In the genomic region with DNA sequence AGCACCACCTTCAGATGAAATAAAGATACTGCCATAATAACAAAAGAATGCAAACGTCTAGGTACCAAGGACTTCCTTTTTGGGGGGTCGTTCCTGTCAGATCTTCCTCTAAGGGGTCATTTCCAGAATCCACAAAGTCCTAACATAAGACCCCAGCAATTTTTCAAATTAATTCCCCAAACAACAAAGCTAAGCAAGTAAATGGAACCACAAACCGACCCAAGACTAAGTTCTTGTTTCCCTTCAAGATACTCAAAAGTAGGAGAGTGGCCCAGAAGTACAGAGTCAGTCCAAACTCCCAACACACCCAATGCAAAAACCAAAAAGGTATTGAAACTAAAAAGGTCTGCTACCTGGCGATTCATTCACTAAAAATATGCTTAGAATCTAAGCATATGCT, we compare ENCODE assay signal across 8 cellular contexts. TPM values are rescaled to one million over a fixed set of nuclear protein-coding genes. Genes with fewer than 3 reads are reported as not detected.
A peak's percentile ranks its signal among the peaks of the same experiment; 100 is the strongest.
DNase-seq lines count a peak whose midpoint lies in the region; ATAC-seq, FAIRE-seq and TF ChIP-seq lines count a peak whose summit lies in the region.

No MANE protein-coding gene starts in this region.

- 9% methylated on average over 4 of the region's 4 CpGs for WGBS in SK-N-SH (ENCODE audit: low lambda C conversion rate)

- H3K4me2 ChIP-seq in SK-N-SH: peak overlapping the region; percentile 75

- no peaks in the 10 kb centered on the region for H3K27me3 ChIP-seq in SK-N-SH (ENCODE audit: insufficient read depth)
- H3K27me3 ChIP-seq in gastrocnemius medialis: no peaks in the 10 kb centered on the region

- TF ChIP-seq EP300 in SK-N-SH (IDR thresholded peaks at IDR 0.05; ENCODE audit: borderline replicate concordance in 1 of 2, low read depth in 1 of 2, low read length in 1 of 2): no peak

- peaks cover 0 to 2% of the 10 kb centered on the region in 2 experiments for H3K36me3 ChIP-seq in SK-N-SH (replicated peaks in 1 of 2; ENCODE audit: control insufficient read depth in 1 of 2, insufficient read depth in 2 of 2, low read length in 1 of 2)
- H3K36me3 ChIP-seq in gastrocnemius medialis: no peaks in the 10 kb centered on the region

- no peaks in the 10 kb centered on the region for H3K9me2 ChIP-seq in SK-N-SH

- no peak for TF ChIP-seq POLR2A in gastrocnemius medialis (IDR thresholded peaks at IDR 0.05)
- no peak for TF ChIP-seq POLR2A in GM12892 (IDR thresholded peaks at IDR 0.05; ENCODE audit: low read depth, low read length)

- intact Hi-C loops in gastrocnemius medialis (cut with DNase I; ENCODE audit: low total_unique reads): no loop called here

- DNase-seq in GM19239 (ENCODE audit: insufficient read length, low spot score) (no peak), SK-N-SH (no peak), fibroblast of the aortic adventitia (ENCODE audit: low read depth) (no peak), gastrocnemius medialis (no peak), HK-2 (ENCODE audit: unreplicated experiment) (no peak), NCI-H1436 treated with DMSO at 0.1 percent for 48 hours (lab: John Stamatoyannopoulos, UW) (no peak), GM12892 (ENCODE audit: insufficient read length) (no peak)
- no peak for DNase-seq in activated CD4-positive, alpha-beta T cell treated with anti-CD3 and anti-CD28 coated beads for 4 hours

- H3K4me3 ChIP-seq in SK-N-SH (ENCODE audit: low read depth in 2 of 2, low read length in 1 of 2) (peak overlapping the region; percentile 80 to 82), fibroblast of the aortic adventitia (ENCODE audit: low read depth, low read length) (peak overlapping the region; percentile 71), gastrocnemius medialis (peak overlapping the region; percentile 48 to 81 (median 74))

- H3K27ac ChIP-seq in SK-N-SH (ENCODE audit: low read depth in 2 of 2, low read length in 1 of 2) (peak overlapping the region; percentile 73 to 90; a peak in 3 of 4 replicates), gastrocnemius medialis (peak overlapping the region; percentile 20 to 94 (median 86))

- H4K20me1 ChIP-seq in SK-N-SH (ENCODE audit: insufficient read depth): peaks cover 50% of the 10 kb centered on the region

- H3K9ac ChIP-seq in SK-N-SH: peak overlapping the region; percentile 65; the same call in 1 of the 2 replicates

- no peaks in the 10 kb centered on the region for H3F3A ChIP-seq in SK-N-SH (replicated peaks; ENCODE audit: insufficient read depth)

- no peak for ATAC-seq in gastrocnemius medialis

- H3K9me3 ChIP-seq in SK-N-SH (no peaks in the 10 kb centered on the region), gastrocnemius medialis (no peaks in the 10 kb centered on the region)

- FAIRE-seq in GM19239 (lab: Jason Lieb, UNC) (peak; percentile 72), GM12892 (lab: Jason Lieb, UNC) (no peak)

- in situ Hi-C loops in gastrocnemius medialis (cut with MboI; ENCODE audit: low sequenced_read_pairs in 4 of 4): no loop called here

- TF ChIP-seq RAD21 in SK-N-SH (IDR thresholded peaks at IDR 0.05; ENCODE audit: low read length): no peak

- POLR2A ChIA-PET in SK-N-SH (lab: Yijun Ruan, JAX): interaction anchor here (0.9 kb wide), 1 partner anchor 10 kb away, joined by 3 read pairs; no protein-coding TSS in a partner anchor

- CTCF ChIA-PET in SK-N-SH (lab: Yijun Ruan, JAX): interaction anchor here (1.3 to 2.8 kb wide), 4 partner anchors 12 to 319 kb away, joined by 3 to 15 read pairs (median 4); no protein-coding TSS in a partner anchor

- TF ChIP-seq CTCF in SK-N-SH (IDR thresholded peaks at IDR 0.05) (peak; percentile 1; the same call in 1 of the 2 replicates), fibroblast of the aortic adventitia (IDR thresholded peaks at IDR 0.05; ENCODE audit: insufficient read depth, low read length) (peak; percentile 0), gastrocnemius medialis (IDR thresholded peaks at IDR 0.05 in 4 of 5, conservative IDR thresholded peaks at IDR 0.05 in 1 of 5) (no peak)

- H3K4me1 ChIP-seq in SK-N-SH (ENCODE audit: control insufficient read depth in 1 of 2, insufficient read depth in 2 of 2, low read depth in 1 of 2, low read length in 1 of 2) (peaks cover 0 to 12% of the 10 kb centered on the region in 2 experiments; a peak in 2 of 4 replicates), gastrocnemius medialis (peaks cover 16 to 20% of the 10 kb centered on the region in 2 donors)

- H3K79me2 ChIP-seq in SK-N-SH (ENCODE audit: insufficient read depth): peaks cover 60% of the 10 kb centered on the region

- H2AFZ ChIP-seq in SK-N-SH (ENCODE audit: low read depth): no peak overlapping the region

TF ChIP-seq in SK-N-SH, 30 proteins besides CTCF, POLR2A, EP300 and RAD21:
- TF ChIP-seq, protein P1, sequence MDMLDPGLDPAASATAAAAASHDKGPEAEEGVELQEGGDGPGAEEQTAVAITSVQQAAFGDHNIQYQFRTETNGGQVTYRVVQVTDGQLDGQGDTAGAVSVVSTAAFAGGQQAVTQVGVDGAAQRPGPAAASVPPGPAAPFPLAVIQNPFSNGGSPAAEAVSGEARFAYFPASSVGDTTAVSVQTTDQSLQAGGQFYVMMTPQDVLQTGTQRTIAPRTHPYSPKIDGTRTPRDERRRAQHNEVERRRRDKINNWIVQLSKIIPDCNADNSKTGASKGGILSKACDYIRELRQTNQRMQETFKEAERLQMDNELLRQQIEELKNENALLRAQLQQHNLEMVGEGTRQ (IDR thresholded peaks at IDR 0.05; ENCODE audit: borderline replicate concordance, low read depth, low read length): no peak
- TF ChIP-seq EZH2phosphoT487 (IDR thresholded peaks at IDR 0.05; ENCODE audit: borderline replicate concordance, low read depth) (no peak), TEAD4 (IDR thresholded peaks at IDR 0.05; ENCODE audit: borderline replicate concordance, insufficient read depth) (no peak), FOSL2 (IDR thresholded peaks at IDR 0.05; ENCODE audit: borderline replicate concordance, low read depth) (no peak), TAF1 (IDR thresholded peaks at IDR 0.05; ENCODE audit: borderline replicate concordance, low read depth, low read length) (no peak), FOXM1 (IDR thresholded peaks at IDR 0.05; ENCODE audit: low read depth) (no peak), RXRA (IDR thresholded peaks at IDR 0.05; ENCODE audit: borderline replicate concordance, low read depth) (no peak), JUND (IDR thresholded peaks at IDR 0.05) (no peak), USF1 (IDR thresholded peaks at IDR 0.05; ENCODE audit: borderline replicate concordance, low read depth) (no peak), SIN3A (IDR thresholded peaks at IDR 0.05; ENCODE audit: borderline replicate concordance, low read depth, low read length) (no peak), CHD2 (IDR thresholded peaks at IDR 0.05; ENCODE audit: low read length, partially characterized antibody) (no peak)
- TF ChIP-seq, protein P2, sequence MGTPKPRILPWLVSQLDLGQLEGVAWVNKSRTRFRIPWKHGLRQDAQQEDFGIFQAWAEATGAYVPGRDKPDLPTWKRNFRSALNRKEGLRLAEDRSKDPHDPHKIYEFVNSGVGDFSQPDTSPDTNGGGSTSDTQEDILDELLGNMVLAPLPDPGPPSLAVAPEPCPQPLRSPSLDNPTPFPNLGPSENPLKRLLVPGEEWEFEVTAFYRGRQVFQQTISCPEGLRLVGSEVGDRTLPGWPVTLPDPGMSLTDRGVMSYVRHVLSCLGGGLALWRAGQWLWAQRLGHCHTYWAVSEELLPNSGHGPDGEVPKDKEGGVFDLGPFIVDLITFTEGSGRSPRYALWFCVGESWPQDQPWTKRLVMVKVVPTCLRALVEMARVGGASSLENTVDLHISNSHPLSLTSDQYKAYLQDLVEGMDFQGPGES (IDR thresholded peaks at IDR 0.05; ENCODE audit: low read depth, low read length): no peak

RNA-seq across cellular contexts. Expression of gene RYK, which starts 1.2 kb away (rescaled TPM):
- polyA plus RNA-seq in SK-N-SH (2012; rRNA removed): 25.9 and 36.2 TPM in 2 replicates
- 32.7 and 34.4 TPM in 2 replicates for polyA plus RNA-seq in SK-N-SH (2012; cell fraction: cytosol; rRNA removed)
- polyA plus RNA-seq in SK-N-SH (2012; cell fraction: nucleus; rRNA removed): 20.1 and 54.3 TPM in 2 replicates
- 36.5 and 87.2 TPM in 2 replicates for total RNA-seq in fibroblast of the aortic adventitia (ENCODE audit: low replicate concordance)
- total RNA-seq in gastrocnemius medialis: 10 to 100 TPM; 25.8 to 42.4 (median 35.0) TPM
- polyA plus RNA-seq in GM12892 (2012; ENCODE audit: missing spikeins): 13.9 TPM

Comparison
In these comparisons a context has a peak if more than half of its experiments do, and no peak if none do; other contexts are left out.
1. CTCF ChIP-seq: peak in SK-N-SH (single experiment) and fibroblast of the aortic adventitia (single experiment); none in gastrocnemius medialis (0 of 5).
2. Peak in every context shown above with its lines, with median percentiles within 50 percentile points of each other: H3K4me3 ChIP-seq.